Comparison of ENCODE assay signal across 1 cellular context in the genomic region with DNA sequence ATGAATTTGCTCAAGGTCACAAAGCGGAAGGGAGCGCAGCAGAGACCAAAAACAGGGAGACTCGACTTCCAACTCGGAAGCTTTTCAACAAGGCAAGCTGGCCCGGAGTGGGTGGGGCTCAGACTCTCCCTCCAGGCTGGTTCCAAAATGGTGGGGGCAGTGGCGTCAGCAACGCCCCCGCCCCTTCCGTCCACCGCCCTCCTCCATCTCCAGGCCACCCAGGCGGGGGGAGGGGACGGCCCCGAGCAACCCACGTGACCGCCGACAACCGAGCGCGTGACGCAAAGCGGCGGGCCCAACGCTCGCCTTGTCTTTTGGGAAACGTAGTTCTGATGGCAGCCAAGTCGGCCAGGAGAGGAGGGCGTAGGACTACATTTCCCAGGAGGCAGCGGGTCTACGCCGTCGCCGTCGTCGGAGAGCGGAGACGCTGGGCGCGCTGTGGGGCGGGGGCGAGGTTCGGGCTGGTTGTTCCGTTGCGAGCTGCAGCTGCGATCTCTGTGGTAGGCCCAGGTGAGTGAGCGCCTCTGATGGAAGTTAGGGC.
TF ChIP-seq lines count a peak whose summit lies in the region.

A gene with protein sequence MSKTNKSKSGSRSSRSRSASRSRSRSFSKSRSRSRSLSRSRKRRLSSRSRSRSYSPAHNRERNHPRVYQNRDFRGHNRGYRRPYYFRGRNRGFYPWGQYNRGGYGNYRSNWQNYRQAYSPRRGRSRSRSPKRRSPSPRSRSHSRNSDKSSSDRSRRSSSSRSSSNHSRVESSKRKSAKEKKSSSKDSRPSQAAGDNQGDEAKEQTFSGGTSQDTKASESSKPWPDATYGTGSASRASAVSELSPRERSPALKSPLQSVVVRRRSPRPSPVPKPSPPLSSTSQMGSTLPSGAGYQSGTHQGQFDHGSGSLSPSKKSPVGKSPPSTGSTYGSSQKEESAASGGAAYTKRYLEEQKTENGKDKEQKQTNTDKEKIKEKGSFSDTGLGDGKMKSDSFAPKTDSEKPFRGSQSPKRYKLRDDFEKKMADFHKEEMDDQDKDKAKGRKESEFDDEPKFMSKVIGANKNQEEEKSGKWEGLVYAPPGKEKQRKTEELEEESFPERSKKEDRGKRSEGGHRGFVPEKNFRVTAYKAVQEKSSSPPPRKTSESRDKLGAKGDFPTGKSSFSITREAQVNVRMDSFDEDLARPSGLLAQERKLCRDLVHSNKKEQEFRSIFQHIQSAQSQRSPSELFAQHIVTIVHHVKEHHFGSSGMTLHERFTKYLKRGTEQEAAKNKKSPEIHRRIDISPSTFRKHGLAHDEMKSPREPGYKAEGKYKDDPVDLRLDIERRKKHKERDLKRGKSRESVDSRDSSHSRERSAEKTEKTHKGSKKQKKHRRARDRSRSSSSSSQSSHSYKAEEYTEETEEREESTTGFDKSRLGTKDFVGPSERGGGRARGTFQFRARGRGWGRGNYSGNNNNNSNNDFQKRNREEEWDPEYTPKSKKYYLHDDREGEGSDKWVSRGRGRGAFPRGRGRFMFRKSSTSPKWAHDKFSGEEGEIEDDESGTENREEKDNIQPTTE (plus strand): TSS at position 448 of the 541 bp plus-strand sequence. CDS start 58,121 bp downstream, outside the sequence.

TF ChIP-seq in K562, 482 proteins besides CTCF, POLR2A, EP300 and RAD21 (continued from another document and continues in another):
- TF ChIP-seq, protein P1, sequence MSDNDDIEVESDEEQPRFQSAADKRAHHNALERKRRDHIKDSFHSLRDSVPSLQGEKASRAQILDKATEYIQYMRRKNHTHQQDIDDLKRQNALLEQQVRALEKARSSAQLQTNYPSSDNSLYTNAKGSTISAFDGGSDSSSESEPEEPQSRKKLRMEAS (CRISPR knock-in tag; IDR thresholded peaks at IDR 0.05): peak; percentile 92
- TF ChIP-seq TCF3 (CRISPR knock-in tag; IDR thresholded peaks at IDR 0.05): no peak; the same call in 1 of the 2 replicates
- TF ChIP-seq ZNF384 (IDR thresholded peaks at IDR 0.05; ENCODE audit: low read depth, low read length): no peak
- TF ChIP-seq PHB2 (IDR thresholded peaks at IDR 0.05; ENCODE audit: low read depth): no peak
- TF ChIP-seq ZNF140 (CRISPR knock-in tag; IDR thresholded peaks at IDR 0.05): no peak
- TF ChIP-seq, protein P2, sequence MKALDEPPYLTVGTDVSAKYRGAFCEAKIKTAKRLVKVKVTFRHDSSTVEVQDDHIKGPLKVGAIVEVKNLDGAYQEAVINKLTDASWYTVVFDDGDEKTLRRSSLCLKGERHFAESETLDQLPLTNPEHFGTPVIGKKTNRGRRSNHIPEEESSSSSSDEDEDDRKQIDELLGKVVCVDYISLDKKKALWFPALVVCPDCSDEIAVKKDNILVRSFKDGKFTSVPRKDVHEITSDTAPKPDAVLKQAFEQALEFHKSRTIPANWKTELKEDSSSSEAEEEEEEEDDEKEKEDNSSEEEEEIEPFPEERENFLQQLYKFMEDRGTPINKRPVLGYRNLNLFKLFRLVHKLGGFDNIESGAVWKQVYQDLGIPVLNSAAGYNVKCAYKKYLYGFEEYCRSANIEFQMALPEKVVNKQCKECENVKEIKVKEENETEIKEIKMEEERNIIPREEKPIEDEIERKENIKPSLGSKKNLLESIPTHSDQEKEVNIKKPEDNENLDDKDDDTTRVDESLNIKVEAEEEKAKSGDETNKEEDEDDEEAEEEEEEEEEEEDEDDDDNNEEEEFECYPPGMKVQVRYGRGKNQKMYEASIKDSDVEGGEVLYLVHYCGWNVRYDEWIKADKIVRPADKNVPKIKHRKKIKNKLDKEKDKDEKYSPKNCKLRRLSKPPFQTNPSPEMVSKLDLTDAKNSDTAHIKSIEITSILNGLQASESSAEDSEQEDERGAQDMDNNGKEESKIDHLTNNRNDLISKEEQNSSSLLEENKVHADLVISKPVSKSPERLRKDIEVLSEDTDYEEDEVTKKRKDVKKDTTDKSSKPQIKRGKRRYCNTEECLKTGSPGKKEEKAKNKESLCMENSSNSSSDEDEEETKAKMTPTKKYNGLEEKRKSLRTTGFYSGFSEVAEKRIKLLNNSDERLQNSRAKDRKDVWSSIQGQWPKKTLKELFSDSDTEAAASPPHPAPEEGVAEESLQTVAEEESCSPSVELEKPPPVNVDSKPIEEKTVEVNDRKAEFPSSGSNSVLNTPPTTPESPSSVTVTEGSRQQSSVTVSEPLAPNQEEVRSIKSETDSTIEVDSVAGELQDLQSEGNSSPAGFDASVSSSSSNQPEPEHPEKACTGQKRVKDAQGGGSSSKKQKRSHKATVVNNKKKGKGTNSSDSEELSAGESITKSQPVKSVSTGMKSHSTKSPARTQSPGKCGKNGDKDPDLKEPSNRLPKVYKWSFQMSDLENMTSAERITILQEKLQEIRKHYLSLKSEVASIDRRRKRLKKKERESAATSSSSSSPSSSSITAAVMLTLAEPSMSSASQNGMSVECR (CRISPR knock-in tag; IDR thresholded peaks at IDR 0.05): peak; percentile 39; the same call in 1 of the 2 replicates
- TF ChIP-seq ZNF79 (CRISPR knock-in tag; IDR thresholded peaks at IDR 0.05; ENCODE audit: low read depth): no peak
- no peak; the same call in 1 of the 2 replicates for TF ChIP-seq ZNF134 (CRISPR knock-in tag; conservative IDR thresholded peaks at IDR 0.05)
- TF ChIP-seq, protein P3, sequence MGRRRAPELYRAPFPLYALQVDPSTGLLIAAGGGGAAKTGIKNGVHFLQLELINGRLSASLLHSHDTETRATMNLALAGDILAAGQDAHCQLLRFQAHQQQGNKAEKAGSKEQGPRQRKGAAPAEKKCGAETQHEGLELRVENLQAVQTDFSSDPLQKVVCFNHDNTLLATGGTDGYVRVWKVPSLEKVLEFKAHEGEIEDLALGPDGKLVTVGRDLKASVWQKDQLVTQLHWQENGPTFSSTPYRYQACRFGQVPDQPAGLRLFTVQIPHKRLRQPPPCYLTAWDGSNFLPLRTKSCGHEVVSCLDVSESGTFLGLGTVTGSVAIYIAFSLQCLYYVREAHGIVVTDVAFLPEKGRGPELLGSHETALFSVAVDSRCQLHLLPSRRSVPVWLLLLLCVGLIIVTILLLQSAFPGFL (CRISPR knock-in tag; IDR thresholded peaks at IDR 0.05): no peak
- TF ChIP-seq SUPT5H (IDR thresholded peaks at IDR 0.05): 0 out of 2 replicates have a peak, but pooled peaks have one; percentile 88
- no peak for TF ChIP-seq ZNF121 (CRISPR knock-in tag; conservative IDR thresholded peaks at IDR 0.05)
- no peak for TF ChIP-seq ZBTB1 (CRISPR knock-in tag; IDR thresholded peaks at IDR 0.05; ENCODE audit: borderline replicate concordance, low read depth)
- TF ChIP-seq, protein P4, sequence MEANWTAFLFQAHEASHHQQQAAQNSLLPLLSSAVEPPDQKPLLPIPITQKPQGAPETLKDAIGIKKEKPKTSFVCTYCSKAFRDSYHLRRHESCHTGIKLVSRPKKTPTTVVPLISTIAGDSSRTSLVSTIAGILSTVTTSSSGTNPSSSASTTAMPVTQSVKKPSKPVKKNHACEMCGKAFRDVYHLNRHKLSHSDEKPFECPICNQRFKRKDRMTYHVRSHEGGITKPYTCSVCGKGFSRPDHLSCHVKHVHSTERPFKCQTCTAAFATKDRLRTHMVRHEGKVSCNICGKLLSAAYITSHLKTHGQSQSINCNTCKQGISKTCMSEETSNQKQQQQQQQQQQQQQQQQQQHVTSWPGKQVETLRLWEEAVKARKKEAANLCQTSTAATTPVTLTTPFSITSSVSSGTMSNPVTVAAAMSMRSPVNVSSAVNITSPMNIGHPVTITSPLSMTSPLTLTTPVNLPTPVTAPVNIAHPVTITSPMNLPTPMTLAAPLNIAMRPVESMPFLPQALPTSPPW (CRISPR knock-in tag; IDR thresholded peaks at IDR 0.05): peak; percentile 99
- no peak for TF ChIP-seq ZNF717 (CRISPR knock-in tag; IDR thresholded peaks at IDR 0.05)
- TF ChIP-seq TOE1 (IDR thresholded peaks at IDR 0.05; ENCODE audit: borderline replicate concordance): peak; percentile 99
- no peak; the same call in 1 of the 2 replicates for TF ChIP-seq TOE1 (CRISPR knock-in tag; IDR thresholded peaks at IDR 0.05; ENCODE audit: borderline replicate concordance, low read depth)
- TF ChIP-seq CREM (IDR thresholded peaks at IDR 0.05; ENCODE audit: low read depth): peak; percentile 99
- TF ChIP-seq, protein P5, sequence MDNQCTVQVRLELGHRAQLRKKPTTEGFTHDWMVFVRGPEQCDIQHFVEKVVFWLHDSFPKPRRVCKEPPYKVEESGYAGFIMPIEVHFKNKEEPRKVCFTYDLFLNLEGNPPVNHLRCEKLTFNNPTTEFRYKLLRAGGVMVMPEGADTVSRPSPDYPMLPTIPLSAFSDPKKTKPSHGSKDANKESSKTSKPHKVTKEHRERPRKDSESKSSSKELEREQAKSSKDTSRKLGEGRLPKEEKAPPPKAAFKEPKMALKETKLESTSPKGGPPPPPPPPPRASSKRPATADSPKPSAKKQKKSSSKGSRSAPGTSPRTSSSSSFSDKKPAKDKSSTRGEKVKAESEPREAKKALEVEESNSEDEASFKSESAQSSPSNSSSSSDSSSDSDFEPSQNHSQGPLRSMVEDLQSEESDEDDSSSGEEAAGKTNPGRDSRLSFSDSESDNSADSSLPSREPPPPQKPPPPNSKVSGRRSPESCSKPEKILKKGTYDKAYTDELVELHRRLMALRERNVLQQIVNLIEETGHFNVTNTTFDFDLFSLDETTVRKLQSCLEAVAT (IDR thresholded peaks at IDR 0.05): no peak
- TF ChIP-seq RBM17 (IDR thresholded peaks at IDR 0.05; ENCODE audit: borderline replicate concordance, low read depth, low read length): no peak
- TF ChIP-seq, protein P6, sequence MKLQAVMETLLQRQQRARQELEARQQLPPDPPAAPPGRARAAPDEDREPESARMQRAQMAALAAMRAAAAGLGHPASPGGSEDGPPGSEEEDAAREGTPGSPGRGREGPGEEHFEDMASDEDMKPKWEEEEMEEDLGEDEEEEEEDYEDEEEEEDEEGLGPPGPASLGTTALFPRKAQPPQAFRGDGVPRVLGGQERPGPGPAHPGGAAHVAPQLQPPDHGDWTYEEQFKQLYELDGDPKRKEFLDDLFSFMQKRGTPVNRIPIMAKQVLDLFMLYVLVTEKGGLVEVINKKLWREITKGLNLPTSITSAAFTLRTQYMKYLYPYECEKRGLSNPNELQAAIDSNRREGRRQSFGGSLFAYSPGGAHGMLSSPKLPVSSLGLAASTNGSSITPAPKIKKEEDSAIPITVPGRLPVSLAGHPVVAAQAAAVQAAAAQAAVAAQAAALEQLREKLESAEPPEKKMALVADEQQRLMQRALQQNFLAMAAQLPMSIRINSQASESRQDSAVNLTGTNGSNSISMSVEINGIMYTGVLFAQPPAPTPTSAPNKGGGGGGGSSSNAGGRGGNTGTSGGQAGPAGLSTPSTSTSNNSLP (IDR thresholded peaks at IDR 0.05; ENCODE audit: borderline replicate concordance, low read depth, low read length): no peak
- TF ChIP-seq ILK (tag; IDR thresholded peaks at IDR 0.05; ENCODE audit: borderline replicate concordance, low read depth): no peak
- TF ChIP-seq, protein P7, sequence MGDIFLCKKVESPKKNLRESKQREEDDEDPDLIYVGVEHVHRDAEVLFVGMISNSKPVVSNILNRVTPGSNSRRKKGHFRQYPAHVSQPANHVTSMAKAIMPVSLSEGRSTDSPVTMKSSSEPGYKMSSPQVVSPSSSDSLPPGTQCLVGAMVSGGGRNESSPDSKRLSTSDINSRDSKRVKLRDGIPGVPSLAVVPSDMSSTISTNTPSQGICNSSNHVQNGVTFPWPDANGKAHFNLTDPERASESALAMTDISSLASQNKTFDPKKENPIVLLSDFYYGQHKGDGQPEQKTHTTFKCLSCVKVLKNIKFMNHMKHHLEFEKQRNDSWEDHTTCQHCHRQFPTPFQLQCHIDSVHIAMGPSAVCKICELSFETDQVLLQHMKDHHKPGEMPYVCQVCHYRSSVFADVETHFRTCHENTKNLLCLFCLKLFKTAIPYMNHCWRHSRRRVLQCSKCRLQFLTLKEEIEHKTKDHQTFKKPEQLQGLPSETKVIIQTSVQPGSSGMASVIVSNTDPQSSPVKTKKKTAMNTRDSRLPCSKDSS (IDR thresholded peaks at IDR 0.05; ENCODE audit: low read depth, partially characterized antibody): no peak
- TF ChIP-seq ZNF507 (tag; conservative IDR thresholded peaks at IDR 0.05): no peak
- no peak for TF ChIP-seq ZNF696 (CRISPR knock-in tag; conservative IDR thresholded peaks at IDR 0.05)
- TF ChIP-seq FOXJ2 (tag; IDR thresholded peaks at IDR 0.05): peak; percentile 89
- no peak for TF ChIP-seq CSDE1 (IDR thresholded peaks at IDR 0.05)
- TF ChIP-seq BACH1 (tag; IDR thresholded peaks at IDR 0.05): no peak
- no peak for TF ChIP-seq CAMTA2 (CRISPR knock-in tag; conservative IDR thresholded peaks at IDR 0.05)
- TF ChIP-seq, protein P8, sequence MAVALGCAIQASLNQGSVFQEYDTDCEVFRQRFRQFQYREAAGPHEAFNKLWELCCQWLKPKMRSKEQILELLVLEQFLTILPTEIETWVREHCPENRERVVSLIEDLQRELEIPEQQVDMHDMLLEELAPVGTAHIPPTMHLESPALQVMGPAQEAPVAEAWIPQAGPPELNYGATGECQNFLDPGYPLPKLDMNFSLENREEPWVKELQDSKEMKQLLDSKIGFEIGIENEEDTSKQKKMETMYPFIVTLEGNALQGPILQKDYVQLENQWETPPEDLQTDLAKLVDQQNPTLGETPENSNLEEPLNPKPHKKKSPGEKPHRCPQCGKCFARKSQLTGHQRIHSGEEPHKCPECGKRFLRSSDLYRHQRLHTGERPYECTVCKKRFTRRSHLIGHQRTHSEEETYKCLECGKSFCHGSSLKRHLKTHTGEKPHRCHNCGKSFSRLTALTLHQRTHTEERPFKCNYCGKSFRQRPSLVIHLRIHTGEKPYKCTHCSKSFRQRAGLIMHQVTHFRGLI (CRISPR knock-in tag; IDR thresholded peaks at IDR 0.05): no peak
- TF ChIP-seq CBX1 (IDR thresholded peaks at IDR 0.05; ENCODE audit: low read depth): peak; percentile 86; the same call in 1 of the 2 replicates
- TF ChIP-seq, protein P9, sequence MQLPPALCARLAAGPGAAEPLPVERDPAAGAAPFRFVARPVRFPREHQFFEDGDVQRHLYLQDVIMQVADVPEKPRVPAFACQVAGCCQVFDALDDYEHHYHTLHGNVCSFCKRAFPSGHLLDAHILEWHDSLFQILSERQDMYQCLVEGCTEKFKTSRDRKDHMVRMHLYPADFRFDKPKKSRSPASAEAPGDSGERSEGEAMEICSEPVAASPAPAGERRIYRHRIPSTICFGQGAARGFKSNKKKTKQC (CRISPR knock-in tag; IDR thresholded peaks at IDR 0.05): no peak; the same call in 1 of the 2 replicates
- peak; percentile 86 for TF ChIP-seq RNF2 (IDR thresholded peaks at IDR 0.05)
- TF ChIP-seq, protein P10, sequence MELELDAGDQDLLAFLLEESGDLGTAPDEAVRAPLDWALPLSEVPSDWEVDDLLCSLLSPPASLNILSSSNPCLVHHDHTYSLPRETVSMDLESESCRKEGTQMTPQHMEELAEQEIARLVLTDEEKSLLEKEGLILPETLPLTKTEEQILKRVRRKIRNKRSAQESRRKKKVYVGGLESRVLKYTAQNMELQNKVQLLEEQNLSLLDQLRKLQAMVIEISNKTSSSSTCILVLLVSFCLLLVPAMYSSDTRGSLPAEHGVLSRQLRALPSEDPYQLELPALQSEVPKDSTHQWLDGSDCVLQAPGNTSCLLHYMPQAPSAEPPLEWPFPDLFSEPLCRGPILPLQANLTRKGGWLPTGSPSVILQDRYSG (tag; conservative IDR thresholded peaks at IDR 0.05; ENCODE audit: low read depth): no peak; the same call in 1 of the 2 replicates
- TF ChIP-seq NEUROD1 (IDR thresholded peaks at IDR 0.05; ENCODE audit: borderline replicate concordance, low read depth, low read length, partially characterized antibody): peak; percentile 85
- peak; percentile 85 for TF ChIP-seq GABPB1 (CRISPR knock-in tag; IDR thresholded peaks at IDR 0.05)
- peak; percentile 99; the same call in 1 of the 2 replicates for TF ChIP-seq KAT7 (CRISPR knock-in tag; IDR thresholded peaks at IDR 0.05; ENCODE audit: borderline replicate concordance)
- no peak for TF ChIP-seq HDAC3 (IDR thresholded peaks at IDR 0.05; ENCODE audit: borderline replicate concordance, partially characterized antibody)
- TF ChIP-seq, protein P11, sequence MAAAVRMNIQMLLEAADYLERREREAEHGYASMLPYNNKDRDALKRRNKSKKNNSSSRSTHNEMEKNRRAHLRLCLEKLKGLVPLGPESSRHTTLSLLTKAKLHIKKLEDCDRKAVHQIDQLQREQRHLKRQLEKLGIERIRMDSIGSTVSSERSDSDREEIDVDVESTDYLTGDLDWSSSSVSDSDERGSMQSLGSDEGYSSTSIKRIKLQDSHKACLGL (CRISPR knock-in tag; IDR thresholded peaks at IDR 0.05; ENCODE audit: borderline replicate concordance, poor library complexity, severe bottlenecking): no peak
- TF ChIP-seq ZFX (CRISPR knock-in tag; IDR thresholded peaks at IDR 0.05): peak; percentile 97
